19 cellular contexts compared by ENCODE assay signal in the genomic region with DNA sequence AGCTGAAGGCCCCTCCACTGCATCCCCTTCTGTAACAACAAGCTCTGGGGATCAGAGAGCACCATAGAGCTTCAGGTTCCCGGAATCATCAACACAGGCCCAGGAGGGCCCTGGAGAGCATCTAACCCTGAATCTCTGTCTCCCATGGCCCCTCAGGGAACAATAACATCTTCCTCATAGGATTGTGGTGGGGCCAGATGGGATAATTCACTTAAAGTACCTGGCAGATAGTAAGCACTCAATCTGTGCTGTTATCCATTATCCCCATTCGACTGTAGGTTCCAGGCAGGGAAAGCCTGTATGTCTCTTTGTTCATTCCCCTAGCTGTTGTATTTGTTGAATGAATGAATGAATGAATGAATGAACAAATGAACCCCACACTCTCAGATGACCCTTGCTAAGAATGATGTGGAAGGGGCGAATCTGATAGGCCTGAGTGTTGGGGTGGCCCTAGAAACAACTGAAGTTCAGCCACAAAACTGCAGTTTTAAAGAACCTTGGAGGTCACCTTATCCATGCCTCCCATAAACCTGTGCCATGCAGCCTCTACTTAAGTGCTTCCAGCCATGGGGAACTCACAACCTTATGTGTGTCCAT. TPM values are rescaled to one million over a fixed set of nuclear protein-coding genes. Genes with fewer than 3 reads are reported as not detected.
DNase-seq lines count a peak whose midpoint lies in the region; ATAC-seq and TF ChIP-seq lines count a peak whose summit lies in the region.
"Had no signal": no experiment of that assay in that cellular context is flagged by ENCODE, and none has a peak within 500 bp of the region (broad histone marks: within the 10 kb centered on the region; RNA-seq: fewer than 3 reads in every experiment).

No MANE protein-coding gene starts in this region.

- H3K4me3 Mint-ChIP-seq in CD4-positive, alpha-beta T cell = peak overlapping the region; percentile 83
- H3K4me3 Mint-ChIP-seq in memory B cell = peak overlapping the region; percentile 58

- CTCF ChIA-PET in CD4-positive, alpha-beta T cell (lab: Charles Lee) = interaction anchor here (1.4 to 3.8 kb wide), 4 partner anchors 10 to 37 kb away, joined by 9 to 43 read pairs (median 22); a partner anchor contains a TSS

- ATAC-seq in CD4-positive, alpha-beta T cell (ENCODE audit: poor library complexity) = no peak
- ATAC-seq in memory B cell (ENCODE audit: low read depth) (no peak), left lung (no peak)
- ATAC-seq: left lobe of liver, Right ventricle myocardium inferior had no signal

- no peak for DNase-seq in CD4-positive, alpha-beta T cell
- DNase-seq in GM12865 (ENCODE audit: low read depth) (no peak), WERI-Rb-1 (no peak), memory B cell (ENCODE audit: low spot score in 2 of 2) (no peak), left lung (no peak), tibial artery (no peak)
- DNase-seq in stimulated activated CD4-positive, alpha-beta T cell treated with anti-CD3 and anti-CD28 coated beads, Interleukin-2, amount 100 ng/mL, for 24 hours = no peak
- DNase-seq: aorta; cortex of kidney; esophagus squamous epithelium; GM23248; NCI-H187; stimulated activated CD4-positive, alpha-beta T cell treated with anti-CD3 and anti-CD28 coated beads, Interleukin-2, amount 100 ng/mL, for 48 hours; uterus had no signal

- H3K4me3 ChIP-seq in GM12865 (ENCODE audit: low read depth, low read length) = peak overlapping the region; percentile 16; the same call in 1 of the 2 replicates
- no peak overlapping the region for H3K4me3 ChIP-seq in WERI-Rb-1 (ENCODE audit: low read depth, low read length)
- H3K4me3 ChIP-seq in left lung = no peak overlapping the region
- no peak overlapping the region for H3K4me3 ChIP-seq in tibial artery
- H3K4me3 ChIP-seq: esophagus squamous epithelium, GM23248, hepatocyte, right atrium auricular region, uterus had no signal

- no peak for TF ChIP-seq CTCF in CD4-positive, alpha-beta T cell (IDR thresholded peaks at IDR 0.05)
- TF ChIP-seq CTCF in GM12865 (IDR thresholded peaks at IDR 0.05; ENCODE audit: insufficient read depth, low read depth, low read length, missing control alignments) = no peak
- TF ChIP-seq CTCF in WERI-Rb-1 (IDR thresholded peaks at IDR 0.05; ENCODE audit: low read depth, low read length) = no peak
- TF ChIP-seq CTCF in left lung (IDR thresholded peaks at IDR 0.05) = no peak
- TF ChIP-seq CTCF in tibial artery (IDR thresholded peaks at IDR 0.05) = no peak

- H3K9me3 Mint-ChIP-seq in CD4-positive, alpha-beta T cell = no peaks in the 10 kb centered on the region
- no peaks in the 10 kb centered on the region for H3K9me3 Mint-ChIP-seq in memory B cell

- peak overlapping the region; percentile 97 for H3K27ac ChIP-seq in CD4-positive, alpha-beta T cell (ENCODE audit: low read depth, low read length)
- H3K27ac ChIP-seq in WERI-Rb-1 (peak overlapping the region; percentile 30), left lung (peak overlapping the region in 1 of 2 donors; percentile 37), tibial artery (no peak overlapping the region)
- H3K27ac ChIP-seq: GM23248, hepatocyte, right atrium auricular region, uterus had no signal

- no peaks in the 10 kb centered on the region for H3K36me3 ChIP-seq in WERI-Rb-1
- peaks cover 0 to 58% of the 10 kb centered on the region in 2 donors for H3K36me3 ChIP-seq in left lung
- no peaks in the 10 kb centered on the region for H3K36me3 ChIP-seq in tibial artery
- H3K36me3 ChIP-seq: right atrium auricular region, uterus had no signal

- peaks cover 87% of the 10 kb centered on the region for H3K36me3 Mint-ChIP-seq in CD4-positive, alpha-beta T cell (ENCODE audit: low read depth)
- H3K36me3 Mint-ChIP-seq in memory B cell = peaks cover 43% of the 10 kb centered on the region

- peak overlapping the region; percentile 96 for H3K27ac Mint-ChIP-seq in CD4-positive, alpha-beta T cell
- peak overlapping the region; percentile 97 for H3K27ac Mint-ChIP-seq in memory B cell

- peaks cover 0 to 76% of the 10 kb centered on the region in 2 donors for H3K4me1 ChIP-seq in left lung
- H3K4me1 ChIP-seq in tibial artery = peaks cover 0 to under 1% (median 0%) of the 10 kb centered on the region in 4 donors
- H3K4me1 ChIP-seq: right atrium auricular region, uterus had no signal

- H3K27me3 ChIP-seq in CD4-positive, alpha-beta T cell (ENCODE audit: control insufficient read depth, insufficient read depth, low read length) = no peaks in the 10 kb centered on the region
- H3K27me3 ChIP-seq in WERI-Rb-1 (ENCODE audit: insufficient read depth, low read depth, severe bottlenecking) (no peaks in the 10 kb centered on the region), left lung (no peaks in the 10 kb centered on the region), tibial artery (peaks cover 0 to 12% of the 10 kb centered on the region in 2 donors)
- H3K27me3 ChIP-seq: hepatocyte, right atrium auricular region, uterus had no signal

- intact Hi-C loops in CD4-positive, alpha-beta T cell (cut with DNase I, micrococcal nuclease) = loop anchor here in 1 of 2 experiments (2.0 kb wide), 2 partner anchors 22 to 36 kb away; no protein-coding TSS in a partner anchor
- intact Hi-C loops in left lung (cut with DNase I) = no loop called here
- intact Hi-C loops in tibial artery (cut with DNase I; ENCODE audit: low total_unique reads) = no loop called here

- H3K4me1 Mint-ChIP-seq in CD4-positive, alpha-beta T cell (ENCODE audit: low read depth) = peaks cover 100% of the 10 kb centered on the region
- peaks cover 73% of the 10 kb centered on the region for H3K4me1 Mint-ChIP-seq in memory B cell

- POLR2A ChIA-PET in CD4-positive, alpha-beta T cell (lab: Charles Lee) = interaction anchor here (0.6 to 13.3 kb wide), 11 partner anchors 11 to 1562 kb away, joined by 3 to 457 read pairs (median 6); a partner anchor contains a TSS

- no peaks in the 10 kb centered on the region for H3K27me3 Mint-ChIP-seq in CD4-positive, alpha-beta T cell
- H3K27me3 Mint-ChIP-seq in memory B cell = no peaks in the 10 kb centered on the region

- no peaks in the 10 kb centered on the region for H3K9me3 ChIP-seq in CD4-positive, alpha-beta T cell (ENCODE audit: control insufficient read depth, low read length)
- H3K9me3 ChIP-seq in WERI-Rb-1 (ENCODE audit: severe bottlenecking) = no peaks in the 10 kb centered on the region
- no peaks in the 10 kb centered on the region for H3K9me3 ChIP-seq in left lung
- no peaks in the 10 kb centered on the region for H3K9me3 ChIP-seq in tibial artery
- H3K9me3 ChIP-seq: esophagus squamous epithelium, right atrium auricular region, uterus had no signal

RNA-seq across cellular contexts. Expression of a gene that starts 14.5 kb away (rescaled TPM):
- total RNA-seq in CD4-positive, alpha-beta T cell = 100 to 1,000 TPM; 625 to 642 TPM
- total RNA-seq in left lung = 100 to 1,000 TPM; 185 to 513 TPM
- total RNA-seq: GM23248 had no signal

RNA-seq across cellular contexts. Expression of a gene that starts 19.7 kb away (rescaled TPM):
- 1 to 10 TPM; 2.5 to 2.7 TPM for total RNA-seq in CD4-positive, alpha-beta T cell
- total RNA-seq in left lung = under 1 TPM in 1 of 2 donors, not detected in 1; 0.08 TPM
- total RNA-seq: esophagus squamous epithelium, left lobe of liver, myocyte, right atrium auricular region, Right ventricle myocardium inferior had no signal

Comparison
In these comparisons a context has a peak if more than half of its experiments do, and no peak if none do; other contexts are left out.
1. H3K27ac ChIP-seq: peak in CD4-positive, alpha-beta T cell (single experiment) and WERI-Rb-1 (single experiment); none in tibial artery (0 of 2).